ENCODE assay signal across 14 cellular contexts in genomic region chr11:20489948-20490347, GRCh38.
DNase-seq lines count a peak whose midpoint lies in the region; ATAC-seq lines count a peak whose summit lies in the region.
"Had no signal": no experiment of that assay in that cellular context is flagged by ENCODE, and none has a peak within 500 bp of the region (broad histone marks: within the 10 kb centered on the region; RNA-seq: fewer than 3 reads in every experiment).

No MANE protein-coding gene starts in this region.

- H3K4me3 ChIP-seq in CD4-positive, alpha-beta memory T cell (ENCODE audit: low read length in 2 of 2): no peak overlapping the region
- H3K4me3 ChIP-seq: body of pancreas, lung, Peyer's patch had no signal

- H3K4me1 Mint-ChIP-seq in CD4-positive, alpha-beta memory T cell: peaks cover 0 to 4% (median 2%) of the 10 kb centered on the region in 4 donors

- peak; percentile 53 for DNase-seq in NCI-H69 (lab: John Stamatoyannopoulos, UW)
- DNase-seq in CD4-positive, alpha-beta memory T cell: no peak
- no peak for DNase-seq in NCI-H510A treated with DMSO at 0.1 percent for 48 hours (lab: John Stamatoyannopoulos, UW)
- DNase-seq in SIG-M5 treated with dmso at 0.1 percent for 504 hours (lab: John Stamatoyannopoulos, UW; ENCODE audit: unreplicated experiment): no peak
- DNase-seq: activated T-cell treated with anti-CD3 and anti-CD28 coated beads, Interleukin-2, amount 50 U/mL, for 4 hours; body of pancreas; NCI-H1694 treated with DMSO at 0.1 percent for 48 hours; Peyer's patch; stimulated activated CD4-positive, alpha-beta T cell treated with anti-CD3 and anti-CD28 coated beads, Interleukin-2, amount 100 ng/mL, for 24 hours had no signal

- no peak overlapping the region for H3K27ac ChIP-seq in CD4-positive, alpha-beta memory T cell (ENCODE audit: low read depth, low read length)
- H3K27ac ChIP-seq: body of pancreas, parathyroid adenoma, Peyer's patch had no signal

- POLR2A ChIA-PET in CD4-positive, alpha-beta memory T cell (lab: Charles Lee; ENCODE audit: partially characterized antibody): no interaction called here

- no peaks in the 10 kb centered on the region for H3K27me3 Mint-ChIP-seq in CD4-positive, alpha-beta memory T cell

- no peaks in the 10 kb centered on the region for H3K4me1 ChIP-seq in CD4-positive, alpha-beta memory T cell (ENCODE audit: insufficient read depth, low read length)
- H3K4me1 ChIP-seq: parathyroid adenoma, Peyer's patch had no signal

- H3K9me3 ChIP-seq in CD4-positive, alpha-beta memory T cell (ENCODE audit: control insufficient read depth in 1 of 2, low read length in 2 of 2): no peaks in the 10 kb centered on the region
- H3K9me3 ChIP-seq: body of pancreas, Peyer's patch had no signal

- H3K36me3 Mint-ChIP-seq in CD4-positive, alpha-beta memory T cell: peaks cover 15 to 19% of the 10 kb centered on the region in 2 donors

- no peaks in the 10 kb centered on the region for H3K36me3 ChIP-seq in CD4-positive, alpha-beta memory T cell (ENCODE audit: insufficient read depth, low read length)

- H3K27me3 ChIP-seq in CD4-positive, alpha-beta memory T cell (ENCODE audit: insufficient read depth, low read length): no peaks in the 10 kb centered on the region
- H3K27me3 ChIP-seq: body of pancreas, Peyer's patch had no signal

- peak; percentile 87 for ATAC-seq in GM18519 (IDR thresholded peaks at IDR 0.05; ENCODE audit: low FRiP score, unreplicated experiment)
- ATAC-seq in GM19463 (IDR thresholded peaks at IDR 0.05; ENCODE audit: unreplicated experiment): peak; percentile 87
- peak; percentile 73 for ATAC-seq in HG02885 (IDR thresholded peaks at IDR 0.05; ENCODE audit: poor library complexity, unreplicated experiment)
- ATAC-seq: body of pancreas had no signal

- intact Hi-C loops in CD4-positive, alpha-beta memory T cell (cut with micrococcal nuclease): no loop called here

- H3K4me3 Mint-ChIP-seq in CD4-positive, alpha-beta memory T cell: no peak overlapping the region
- H3K4me3 Mint-ChIP-seq: activated T-cell treated with anti-CD3 and anti-CD28 coated beads, Interleukin-2, amount 50 U/mL, for 4 hours had no signal

- H3K27ac Mint-ChIP-seq in CD4-positive, alpha-beta memory T cell: peak overlapping the region in 1 of 7 donors; percentile 10

- CTCF ChIA-PET in CD4-positive, alpha-beta memory T cell (lab: Charles Lee; ENCODE audit: partially characterized antibody): interaction anchor here (1.9 kb wide), 1 partner anchor 9 kb away, joined by 6 read pairs; no protein-coding TSS in a partner anchor

- peaks cover 0 to 1% (median 0%) of the 10 kb centered on the region in 8 donors for H3K9me3 Mint-ChIP-seq in CD4-positive, alpha-beta memory T cell
- H3K9me3 Mint-ChIP-seq: activated T-cell treated with anti-CD3 and anti-CD28 coated beads, Interleukin-2, amount 50 U/mL, for 4 hours had no signal
